1 cellular context compared by ENCODE assay signal in the genomic region with DNA sequence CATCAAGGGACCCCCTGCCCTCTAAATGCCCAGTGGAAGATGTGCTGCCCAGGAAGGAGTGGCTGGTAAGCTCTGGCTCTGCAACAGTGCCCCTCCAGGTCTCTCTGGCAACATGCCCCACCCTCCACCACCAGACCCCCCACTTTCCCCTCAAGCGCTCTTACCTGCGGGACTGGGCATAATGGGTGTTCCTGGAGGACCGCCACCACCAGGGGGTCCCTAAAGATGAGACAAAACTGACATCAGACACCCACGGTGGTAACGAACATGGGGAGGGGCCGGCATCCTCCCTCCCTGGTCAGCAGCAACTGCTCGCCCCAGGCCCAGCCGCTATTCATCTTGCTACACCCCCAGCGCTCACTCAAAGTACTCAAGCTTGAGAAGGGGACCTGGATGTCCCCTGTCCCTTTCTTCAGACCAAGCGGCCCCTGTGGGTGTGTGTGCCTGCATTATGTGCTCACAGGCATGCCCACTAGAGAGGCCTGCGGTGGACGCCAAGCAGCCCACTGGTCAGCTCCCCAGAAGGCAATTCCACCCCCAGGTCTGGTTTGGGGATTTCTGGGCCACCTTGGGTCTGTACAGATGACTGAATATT.
TF ChIP-seq lines count a peak whose summit lies in the region.

No MANE protein-coding gene starts in this region.

TF ChIP-seq in K562, 482 proteins besides CTCF, POLR2A, EP300 and RAD21:
- TF ChIP-seq DMBX1 (CRISPR knock-in tag; IDR thresholded peaks at IDR 0.05; ENCODE audit: borderline replicate concordance), result no peak
- TF ChIP-seq, protein P1, sequence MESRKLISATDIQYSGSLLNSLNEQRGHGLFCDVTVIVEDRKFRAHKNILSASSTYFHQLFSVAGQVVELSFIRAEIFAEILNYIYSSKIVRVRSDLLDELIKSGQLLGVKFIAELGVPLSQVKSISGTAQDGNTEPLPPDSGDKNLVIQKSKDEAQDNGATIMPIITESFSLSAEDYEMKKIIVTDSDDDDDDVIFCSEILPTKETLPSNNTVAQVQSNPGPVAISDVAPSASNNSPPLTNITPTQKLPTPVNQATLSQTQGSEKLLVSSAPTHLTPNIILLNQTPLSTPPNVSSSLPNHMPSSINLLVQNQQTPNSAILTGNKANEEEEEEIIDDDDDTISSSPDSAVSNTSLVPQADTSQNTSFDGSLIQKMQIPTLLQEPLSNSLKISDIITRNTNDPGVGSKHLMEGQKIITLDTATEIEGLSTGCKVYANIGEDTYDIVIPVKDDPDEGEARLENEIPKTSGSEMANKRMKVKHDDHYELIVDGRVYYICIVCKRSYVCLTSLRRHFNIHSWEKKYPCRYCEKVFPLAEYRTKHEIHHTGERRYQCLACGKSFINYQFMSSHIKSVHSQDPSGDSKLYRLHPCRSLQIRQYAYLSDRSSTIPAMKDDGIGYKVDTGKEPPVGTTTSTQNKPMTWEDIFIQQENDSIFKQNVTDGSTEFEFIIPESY (CRISPR knock-in tag; IDR thresholded peaks at IDR 0.05), result peak; percentile 95
